8 cellular contexts compared by ENCODE assay signal in genomic region chr9:125240649-125240999, GRCh38. TPM values are rescaled to one million over a fixed set of nuclear protein-coding genes. Genes with fewer than 3 reads are reported as not detected.
DNase-seq lines count a peak whose midpoint lies in the region; ATAC-seq, FAIRE-seq and TF ChIP-seq lines count a peak whose summit lies in the region.

No MANE protein-coding gene starts in this region.

- no peak for FAIRE-seq in HTR-8/SVneo (lab: Jason Lieb, UNC)

- H3K4me3 Mint-ChIP-seq in CD14-positive monocyte = peak overlapping the region; percentile 98 to 99
- H3K4me3 Mint-ChIP-seq in activated naive CD4-positive, alpha-beta T cell treated with anti-CD3 and anti-CD28 coated beads, Interleukin-2, amount 50 U/mL, for 24 hours = peak overlapping the region; percentile 99

- intact Hi-C loops in CD14-positive monocyte (cut with micrococcal nuclease) = loop anchor here (2.0 to 5.0 kb wide), 3 partner anchors 20 to 53 kb away; partner anchors contain the start of genes GAPVD1 (in 2 of the 2) and PPP6C (in 2 of the 2)

- peaks cover 47 to 49% of the 10 kb centered on the region in 2 donors for H3K36me3 Mint-ChIP-seq in CD14-positive monocyte
- peaks cover 39% of the 10 kb centered on the region for H3K36me3 Mint-ChIP-seq in activated naive CD4-positive, alpha-beta T cell treated with anti-CD3 and anti-CD28 coated beads, Interleukin-2, amount 50 U/mL, for 24 hours

- H3K4me1 Mint-ChIP-seq in CD14-positive monocyte = peaks cover 58% of the 10 kb centered on the region
- peaks cover 44% of the 10 kb centered on the region for H3K4me1 Mint-ChIP-seq in activated naive CD4-positive, alpha-beta T cell treated with anti-CD3 and anti-CD28 coated beads, Interleukin-2, amount 50 U/mL, for 24 hours

- H3K4me1 ChIP-seq in hepatocyte (ENCODE audit: insufficient read depth) = peaks cover 46% of the 10 kb centered on the region
- H3K4me1 ChIP-seq in skeletal muscle tissue (ENCODE audit: control insufficient read depth in 3 of 3, insufficient read depth in 3 of 3, low read length in 3 of 3) = peaks cover 37 to 56% (median 51%) of the 10 kb centered on the region in 3 donors

- H3K27me3 ChIP-seq in hepatocyte (no peaks in the 10 kb centered on the region), skeletal muscle tissue (ENCODE audit: control insufficient read depth in 3 of 3, insufficient read depth in 3 of 3, low read length in 3 of 3) (no peaks in the 10 kb centered on the region)

- H3K36me3 ChIP-seq in hepatocyte (replicated peaks; ENCODE audit: insufficient read depth, low read depth) (peaks cover 18% of the 10 kb centered on the region), skeletal muscle tissue (ENCODE audit: control insufficient read depth in 3 of 3, insufficient read depth in 3 of 3, low read length in 3 of 3) (peaks cover 27 to 45% (median 31%) of the 10 kb centered on the region in 3 donors)

- peak; percentile 47 for DNase-seq in CD14-positive monocyte (ENCODE audit: low spot score)
- DNase-seq in LNCaP clone FGC (ENCODE audit: low read depth) = no peak
- no peak for DNase-seq in hepatocyte (ENCODE audit: low spot score)
- no peak for DNase-seq in HTR-8/SVneo (ENCODE audit: insufficient read length, low spot score)

- H4K20me1 ChIP-seq in hepatocyte (ENCODE audit: insufficient read depth, poor library complexity, severe bottlenecking) = peaks cover 53% of the 10 kb centered on the region

- H3K27ac ChIP-seq in hepatocyte (peak overlapping the region; percentile 84), skeletal muscle tissue (ENCODE audit: low read depth, low read length) (peak overlapping the region; percentile 95)

- peak overlapping the region; percentile 96 to 100 (median 99) for H3K27ac Mint-ChIP-seq in CD14-positive monocyte
- H3K27ac Mint-ChIP-seq in activated naive CD4-positive, alpha-beta T cell treated with anti-CD3 and anti-CD28 coated beads, Interleukin-2, amount 50 U/mL, for 24 hours = peak overlapping the region; percentile 99

- H3K79me2 ChIP-seq in hepatocyte = peaks cover 59% of the 10 kb centered on the region

- peak overlapping the region; percentile 3 for H2AFZ ChIP-seq in hepatocyte

- ATAC-seq in GM19463 (IDR thresholded peaks at IDR 0.05; ENCODE audit: unreplicated experiment) = peak; percentile 1
- no peak for ATAC-seq in HG03378 (IDR thresholded peaks at IDR 0.05; ENCODE audit: unreplicated experiment)

- H3K9ac ChIP-seq in skeletal muscle tissue (ENCODE audit: low read depth in 1 of 3, low read length in 3 of 3) = peak overlapping the region; percentile 98 to 100 (median 99)

- H3K4me3 ChIP-seq in LNCaP clone FGC (ENCODE audit: low read depth, low read length) = peak overlapping the region; percentile 93
- H3K4me3 ChIP-seq in hepatocyte = peak overlapping the region; percentile 51
- peak overlapping the region; percentile 99 to 100 (median 99) for H3K4me3 ChIP-seq in skeletal muscle tissue (ENCODE audit: low read length in 3 of 3)

- H3K9me3 ChIP-seq in hepatocyte (ENCODE audit: low read depth) = no peaks in the 10 kb centered on the region
- no peaks in the 10 kb centered on the region for H3K9me3 ChIP-seq in skeletal muscle tissue (ENCODE audit: control insufficient read depth in 3 of 3, low read length in 3 of 3)

- no peaks in the 10 kb centered on the region for H3K9me2 ChIP-seq in hepatocyte (replicated peaks; ENCODE audit: insufficient read depth)

- no peaks in the 10 kb centered on the region for H3K27me3 Mint-ChIP-seq in CD14-positive monocyte (ENCODE audit: low read depth in 3 of 3)
- H3K27me3 Mint-ChIP-seq in activated naive CD4-positive, alpha-beta T cell treated with anti-CD3 and anti-CD28 coated beads, Interleukin-2, amount 50 U/mL, for 24 hours = no peaks in the 10 kb centered on the region

- under 1% methylated on average over 33 of the region's 33 CpGs for WGBS in hepatocyte (ENCODE audit: low lambda C conversion rate, missing lambda C conversion rate)

- peaks cover 0 to 3% (median 0%) of the 10 kb centered on the region in 7 donors for H3K9me3 Mint-ChIP-seq in CD14-positive monocyte
- H3K9me3 Mint-ChIP-seq in activated naive CD4-positive, alpha-beta T cell treated with anti-CD3 and anti-CD28 coated beads, Interleukin-2, amount 50 U/mL, for 24 hours = no peaks in the 10 kb centered on the region

- H3K4me2 ChIP-seq in hepatocyte = peak overlapping the region; percentile 87

- TF ChIP-seq CTCF in CD14-positive monocyte (IDR thresholded peaks at IDR 0.05) (no peak), LNCaP clone FGC (IDR thresholded peaks at IDR 0.05; ENCODE audit: control insufficient read depth, extremely low read depth, insufficient read depth) (no peak), hepatocyte (IDR thresholded peaks at IDR 0.05; ENCODE audit: poor library complexity) (no peak)

RNA-seq across cellular contexts. Expression of gene HSPA5, which starts 0.5 kb away (rescaled TPM):
- polyA plus RNA-seq in CD14-positive monocyte = 100 to 1,000 TPM; 105 to 156 TPM
- 239 and 246 TPM in 2 replicates for total RNA-seq in hepatocyte
- 829 and 881 TPM in 2 replicates for polyA plus RNA-seq in hepatocyte
- 48.5 TPM for total RNA-seq in skeletal muscle tissue

RNA-seq across cellular contexts. Expression of gene GAPVD1, which starts 21.0 kb away (rescaled TPM):
- polyA plus RNA-seq in CD14-positive monocyte = 10 to 100 TPM; 30.5 to 49.2 TPM
- total RNA-seq in hepatocyte = 44.7 and 50.0 TPM in 2 replicates
- polyA plus RNA-seq in hepatocyte = 22.9 and 25.5 TPM in 2 replicates
- total RNA-seq in skeletal muscle tissue = 42.3 TPM

RNA-seq across cellular contexts. Expression of gene RABEPK, which starts 40.3 kb away (rescaled TPM):
- 10 to 100 TPM; 17.5 to 18.5 TPM for polyA plus RNA-seq in CD14-positive monocyte
- 18.2 and 20.4 TPM in 2 replicates for total RNA-seq in hepatocyte
- 30.1 and 33.1 TPM in 2 replicates for polyA plus RNA-seq in hepatocyte
- total RNA-seq in skeletal muscle tissue = 18.8 TPM

RNA-seq across cellular contexts. Expression of gene PPP6C, which starts 51.0 kb away (rescaled TPM):
- polyA plus RNA-seq in CD14-positive monocyte = 10 to 100 TPM; 36.9 to 48.1 TPM
- total RNA-seq in hepatocyte = 35.2 and 36.2 TPM in 2 replicates
- polyA plus RNA-seq in hepatocyte = 24.7 and 27.1 TPM in 2 replicates
- 14.1 TPM for total RNA-seq in skeletal muscle tissue
